Comparison of ENCODE assay signal across 1 cellular context in the genomic region with DNA sequence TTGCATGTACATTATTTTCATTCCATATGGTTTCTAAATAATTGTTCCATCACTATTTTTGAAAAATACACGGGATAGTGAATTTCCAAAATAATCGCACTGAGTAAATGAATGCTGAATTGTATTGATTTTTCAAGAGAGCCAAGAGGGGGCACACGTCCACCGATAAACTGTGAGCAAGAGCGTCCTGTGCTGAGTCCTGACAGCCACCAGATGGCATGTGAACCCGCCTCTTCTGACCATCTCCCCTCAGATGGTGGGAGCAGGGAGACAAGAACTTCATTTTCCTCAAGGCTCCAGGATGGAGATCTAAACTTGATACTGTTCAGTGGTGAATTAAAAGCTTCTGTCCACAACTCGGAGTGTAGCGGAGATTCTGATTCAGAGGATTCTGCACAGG.
TF ChIP-seq lines count a peak whose summit lies in the region.

No MANE protein-coding gene starts in this region.

TF ChIP-seq in HepG2, 621 proteins besides CTCF, POLR2A, EP300 and RAD21 (continued from another document):
- TF ChIP-seq, protein P1, sequence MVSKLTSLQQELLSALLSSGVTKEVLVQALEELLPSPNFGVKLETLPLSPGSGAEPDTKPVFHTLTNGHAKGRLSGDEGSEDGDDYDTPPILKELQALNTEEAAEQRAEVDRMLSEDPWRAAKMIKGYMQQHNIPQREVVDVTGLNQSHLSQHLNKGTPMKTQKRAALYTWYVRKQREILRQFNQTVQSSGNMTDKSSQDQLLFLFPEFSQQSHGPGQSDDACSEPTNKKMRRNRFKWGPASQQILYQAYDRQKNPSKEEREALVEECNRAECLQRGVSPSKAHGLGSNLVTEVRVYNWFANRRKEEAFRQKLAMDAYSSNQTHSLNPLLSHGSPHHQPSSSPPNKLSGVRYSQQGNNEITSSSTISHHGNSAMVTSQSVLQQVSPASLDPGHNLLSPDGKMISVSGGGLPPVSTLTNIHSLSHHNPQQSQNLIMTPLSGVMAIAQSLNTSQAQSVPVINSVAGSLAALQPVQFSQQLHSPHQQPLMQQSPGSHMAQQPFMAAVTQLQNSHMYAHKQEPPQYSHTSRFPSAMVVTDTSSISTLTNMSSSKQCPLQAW (CRISPR knock-in tag; IDR thresholded peaks at IDR 0.05) = no peak
- TF ChIP-seq, protein P2, sequence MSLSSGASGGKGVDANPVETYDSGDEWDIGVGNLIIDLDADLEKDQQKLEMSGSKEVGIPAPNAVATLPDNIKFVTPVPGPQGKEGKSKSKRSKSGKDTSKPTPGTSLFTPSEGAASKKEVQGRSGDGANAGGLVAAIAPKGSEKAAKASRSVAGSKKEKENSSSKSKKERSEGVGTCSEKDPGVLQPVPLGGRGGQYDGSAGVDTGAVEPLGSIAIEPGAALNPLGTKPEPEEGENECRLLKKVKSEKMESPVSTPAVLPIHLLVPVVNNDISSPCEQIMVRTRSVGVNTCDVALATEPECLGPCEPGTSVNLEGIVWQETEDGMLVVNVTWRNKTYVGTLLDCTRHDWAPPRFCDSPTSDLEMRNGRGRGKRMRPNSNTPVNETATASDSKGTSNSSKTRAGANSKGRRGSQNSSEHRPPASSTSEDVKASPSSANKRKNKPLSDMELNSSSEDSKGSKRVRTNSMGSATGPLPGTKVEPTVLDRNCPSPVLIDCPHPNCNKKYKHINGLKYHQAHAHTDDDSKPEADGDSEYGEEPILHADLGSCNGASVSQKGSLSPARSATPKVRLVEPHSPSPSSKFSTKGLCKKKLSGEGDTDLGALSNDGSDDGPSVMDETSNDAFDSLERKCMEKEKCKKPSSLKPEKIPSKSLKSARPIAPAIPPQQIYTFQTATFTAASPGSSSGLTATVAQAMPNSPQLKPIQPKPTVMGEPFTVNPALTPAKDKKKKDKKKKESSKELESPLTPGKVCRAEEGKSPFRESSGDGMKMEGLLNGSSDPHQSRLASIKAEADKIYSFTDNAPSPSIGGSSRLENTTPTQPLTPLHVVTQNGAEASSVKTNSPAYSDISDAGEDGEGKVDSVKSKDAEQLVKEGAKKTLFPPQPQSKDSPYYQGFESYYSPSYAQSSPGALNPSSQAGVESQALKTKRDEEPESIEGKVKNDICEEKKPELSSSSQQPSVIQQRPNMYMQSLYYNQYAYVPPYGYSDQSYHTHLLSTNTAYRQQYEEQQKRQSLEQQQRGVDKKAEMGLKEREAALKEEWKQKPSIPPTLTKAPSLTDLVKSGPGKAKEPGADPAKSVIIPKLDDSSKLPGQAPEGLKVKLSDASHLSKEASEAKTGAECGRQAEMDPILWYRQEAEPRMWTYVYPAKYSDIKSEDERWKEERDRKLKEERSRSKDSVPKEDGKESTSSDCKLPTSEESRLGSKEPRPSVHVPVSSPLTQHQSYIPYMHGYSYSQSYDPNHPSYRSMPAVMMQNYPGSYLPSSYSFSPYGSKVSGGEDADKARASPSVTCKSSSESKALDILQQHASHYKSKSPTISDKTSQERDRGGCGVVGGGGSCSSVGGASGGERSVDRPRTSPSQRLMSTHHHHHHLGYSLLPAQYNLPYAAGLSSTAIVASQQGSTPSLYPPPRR (CRISPR knock-in tag; IDR thresholded peaks at IDR 0.05; ENCODE audit: borderline replicate concordance) = no peak
- TF ChIP-seq SIN3A (IDR thresholded peaks at IDR 0.05; ENCODE audit: borderline replicate concordance, low read depth, low read length) = no peak
- no peak for TF ChIP-seq ZNF317 (CRISPR knock-in tag; IDR thresholded peaks at IDR 0.05)
- TF ChIP-seq KAT2B (IDR thresholded peaks at IDR 0.05; ENCODE audit: borderline replicate concordance, low read depth, low read length) = 0 out of 2 replicates have a peak, but pooled peaks have one; percentile 20
- TF ChIP-seq CHCHD3 (CRISPR knock-in tag; IDR thresholded peaks at IDR 0.05) = no peak
- no peak for TF ChIP-seq ZNF232 (CRISPR knock-in tag; IDR thresholded peaks at IDR 0.05; ENCODE audit: borderline replicate concordance)
- TF ChIP-seq, protein P3, sequence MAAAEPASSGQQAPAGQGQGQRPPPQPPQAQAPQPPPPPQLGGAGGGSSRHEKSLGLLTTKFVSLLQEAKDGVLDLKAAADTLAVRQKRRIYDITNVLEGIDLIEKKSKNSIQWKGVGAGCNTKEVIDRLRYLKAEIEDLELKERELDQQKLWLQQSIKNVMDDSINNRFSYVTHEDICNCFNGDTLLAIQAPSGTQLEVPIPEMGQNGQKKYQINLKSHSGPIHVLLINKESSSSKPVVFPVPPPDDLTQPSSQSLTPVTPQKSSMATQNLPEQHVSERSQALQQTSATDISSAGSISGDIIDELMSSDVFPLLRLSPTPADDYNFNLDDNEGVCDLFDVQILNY (CRISPR knock-in tag; conservative IDR thresholded peaks at IDR 0.05) = no peak
- no peak for TF ChIP-seq MEF2D (CRISPR knock-in tag; IDR thresholded peaks at IDR 0.05)
- TF ChIP-seq, protein P4, sequence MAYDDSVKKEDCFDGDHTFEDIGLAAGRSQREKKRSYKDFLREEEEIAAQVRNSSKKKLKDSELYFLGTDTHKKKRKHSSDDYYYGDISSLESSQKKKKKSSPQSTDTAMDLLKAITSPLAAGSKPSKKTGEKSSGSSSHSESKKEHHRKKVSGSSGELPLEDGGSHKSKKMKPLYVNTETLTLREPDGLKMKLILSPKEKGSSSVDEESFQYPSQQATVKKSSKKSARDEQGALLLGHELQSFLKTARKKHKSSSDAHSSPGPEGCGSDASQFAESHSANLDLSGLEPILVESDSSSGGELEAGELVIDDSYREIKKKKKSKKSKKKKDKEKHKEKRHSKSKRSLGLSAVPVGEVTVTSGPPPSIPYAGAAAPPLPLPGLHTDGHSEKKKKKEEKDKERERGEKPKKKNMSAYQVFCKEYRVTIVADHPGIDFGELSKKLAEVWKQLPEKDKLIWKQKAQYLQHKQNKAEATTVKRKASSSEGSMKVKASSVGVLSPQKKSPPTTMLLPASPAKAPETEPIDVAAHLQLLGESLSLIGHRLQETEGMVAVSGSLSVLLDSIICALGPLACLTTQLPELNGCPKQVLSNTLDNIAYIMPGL (CRISPR knock-in tag; IDR thresholded peaks at IDR 0.05; ENCODE audit: borderline replicate concordance in 1 of 2, low read depth in 1 of 2) = 0 out of 4 replicates have a peak, but pooled peaks of 1 of the 2 experiments have one; percentile 22
- no peak for TF ChIP-seq ZNF749 (CRISPR knock-in tag; IDR thresholded peaks at IDR 0.05; ENCODE audit: borderline replicate concordance)
- no peak for TF ChIP-seq ZNF839 (CRISPR knock-in tag; IDR thresholded peaks at IDR 0.05; ENCODE audit: borderline replicate concordance)
- TF ChIP-seq RARA (CRISPR knock-in tag; IDR thresholded peaks at IDR 0.05) = no peak
- peak; percentile 85 for TF ChIP-seq STAG1 (CRISPR knock-in tag; IDR thresholded peaks at IDR 0.05)
- TF ChIP-seq KDM3A (CRISPR knock-in tag; IDR thresholded peaks at IDR 0.05; ENCODE audit: low read depth) = no peak
- TF ChIP-seq NR3C1 (CRISPR knock-in tag; IDR thresholded peaks at IDR 0.05) = no peak
- TF ChIP-seq, protein P5, sequence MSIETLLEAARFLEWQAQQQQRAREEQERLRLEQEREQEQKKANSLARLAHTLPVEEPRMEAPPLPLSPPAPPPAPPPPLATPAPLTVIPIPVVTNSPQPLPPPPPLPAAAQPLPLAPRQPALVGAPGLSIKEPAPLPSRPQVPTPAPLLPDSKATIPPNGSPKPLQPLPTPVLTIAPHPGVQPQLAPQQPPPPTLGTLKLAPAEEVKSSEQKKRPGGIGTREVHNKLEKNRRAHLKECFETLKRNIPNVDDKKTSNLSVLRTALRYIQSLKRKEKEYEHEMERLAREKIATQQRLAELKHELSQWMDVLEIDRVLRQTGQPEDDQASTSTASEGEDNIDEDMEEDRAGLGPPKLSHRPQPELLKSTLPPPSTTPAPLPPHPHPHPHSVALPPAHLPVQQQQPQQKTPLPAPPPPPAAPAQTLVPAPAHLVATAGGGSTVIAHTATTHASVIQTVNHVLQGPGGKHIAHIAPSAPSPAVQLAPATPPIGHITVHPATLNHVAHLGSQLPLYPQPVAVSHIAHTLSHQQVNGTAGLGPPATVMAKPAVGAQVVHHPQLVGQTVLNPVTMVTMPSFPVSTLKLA (IDR thresholded peaks at IDR 0.05) = no peak
- TF ChIP-seq, protein P6, sequence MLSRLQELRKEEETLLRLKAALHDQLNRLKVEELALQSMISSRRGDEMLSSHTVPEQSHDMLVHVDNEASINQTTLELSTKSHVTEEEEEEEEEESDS (CRISPR knock-in tag; IDR thresholded peaks at IDR 0.05; ENCODE audit: borderline replicate concordance) = no peak
- no peak for TF ChIP-seq ISL2 (CRISPR knock-in tag; IDR thresholded peaks at IDR 0.05)
- TF ChIP-seq NFKBIZ (CRISPR knock-in tag; IDR thresholded peaks at IDR 0.05) = no peak
- TF ChIP-seq PRPF4 (IDR thresholded peaks at IDR 0.05; ENCODE audit: low read depth, low read length, poor library complexity, severe bottlenecking) = no peak
- TF ChIP-seq TAF15 (IDR thresholded peaks at IDR 0.05; ENCODE audit: low read depth, low read length, poor library complexity, severe bottlenecking) = no peak
- TF ChIP-seq GTF3A (CRISPR knock-in tag; conservative IDR thresholded peaks at IDR 0.05) = no peak
- TF ChIP-seq, protein P7, sequence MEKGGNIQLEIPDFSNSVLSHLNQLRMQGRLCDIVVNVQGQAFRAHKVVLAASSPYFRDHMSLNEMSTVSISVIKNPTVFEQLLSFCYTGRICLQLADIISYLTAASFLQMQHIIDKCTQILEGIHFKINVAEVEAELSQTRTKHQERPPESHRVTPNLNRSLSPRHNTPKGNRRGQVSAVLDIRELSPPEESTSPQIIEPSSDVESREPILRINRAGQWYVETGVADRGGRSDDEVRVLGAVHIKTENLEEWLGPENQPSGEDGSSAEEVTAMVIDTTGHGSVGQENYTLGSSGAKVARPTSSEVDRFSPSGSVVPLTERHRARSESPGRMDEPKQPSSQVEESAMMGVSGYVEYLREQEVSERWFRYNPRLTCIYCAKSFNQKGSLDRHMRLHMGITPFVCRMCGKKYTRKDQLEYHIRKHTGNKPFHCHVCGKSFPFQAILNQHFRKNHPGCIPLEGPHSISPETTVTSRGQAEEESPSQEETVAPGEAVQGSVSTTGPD (CRISPR knock-in tag; IDR thresholded peaks at IDR 0.05) = no peak
- no peak for TF ChIP-seq RELA (CRISPR knock-in tag; IDR thresholded peaks at IDR 0.05)
- TF ChIP-seq ONECUT2 (CRISPR knock-in tag; IDR thresholded peaks at IDR 0.05) = peak; percentile 91
- TF ChIP-seq, protein P8, sequence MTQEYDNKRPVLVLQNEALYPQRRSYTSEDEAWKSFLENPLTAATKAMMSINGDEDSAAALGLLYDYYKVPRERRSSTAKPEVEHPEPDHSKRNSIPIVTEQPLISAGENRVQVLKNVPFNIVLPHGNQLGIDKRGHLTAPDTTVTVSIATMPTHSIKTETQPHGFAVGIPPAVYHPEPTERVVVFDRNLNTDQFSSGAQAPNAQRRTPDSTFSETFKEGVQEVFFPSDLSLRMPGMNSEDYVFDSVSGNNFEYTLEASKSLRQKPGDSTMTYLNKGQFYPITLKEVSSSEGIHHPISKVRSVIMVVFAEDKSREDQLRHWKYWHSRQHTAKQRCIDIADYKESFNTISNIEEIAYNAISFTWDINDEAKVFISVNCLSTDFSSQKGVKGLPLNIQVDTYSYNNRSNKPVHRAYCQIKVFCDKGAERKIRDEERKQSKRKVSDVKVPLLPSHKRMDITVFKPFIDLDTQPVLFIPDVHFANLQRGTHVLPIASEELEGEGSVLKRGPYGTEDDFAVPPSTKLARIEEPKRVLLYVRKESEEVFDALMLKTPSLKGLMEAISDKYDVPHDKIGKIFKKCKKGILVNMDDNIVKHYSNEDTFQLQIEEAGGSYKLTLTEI (CRISPR knock-in tag; conservative IDR thresholded peaks at IDR 0.05) = no peak
- TF ChIP-seq SMC3 (IDR thresholded peaks at IDR 0.05; ENCODE audit: low read length) = peak; percentile 83
- no peak for TF ChIP-seq ZNF329 (CRISPR knock-in tag; IDR thresholded peaks at IDR 0.05; ENCODE audit: low read depth)
TF ChIP-seq in HepG2: peak in this region for 5.
